ENCODE assay signal across 16 cellular contexts in genomic region chr14:84963518-84963917, GRCh38.
A peak's percentile ranks its signal among the peaks of the same experiment; 100 is the strongest.
DNase-seq lines count a peak whose midpoint lies in the region; ATAC-seq lines count a peak whose summit lies in the region.
"Had no signal": no experiment of that assay in that cellular context is flagged by ENCODE, and none has a peak within 500 bp of the region (broad histone marks: within the 10 kb centered on the region; RNA-seq: fewer than 3 reads in every experiment).

No MANE protein-coding gene starts in this region.

- no peaks in the 10 kb centered on the region for H3K4me1 Mint-ChIP-seq in stimulated activated effector memory CD8-positive, alpha-beta T cell treated with anti-CD3 and anti-CD28 coated beads, Interleukin-12 subunit alpha, Interleukin-12 subunit beta, amount 100 ng/mL, for 72 hours
- H3K4me1 Mint-ChIP-seq: B cell had no signal

- no peak overlapping the region for H3K9ac ChIP-seq in mesenchymal stem cell (ENCODE audit: low read length)
- H3K9ac ChIP-seq: BLaER1 treated with 17β-estradiol and CSF1 and Interleukin-3, amounts not matched to agents 10 nM and 100 nM had no signal

- H3K27me3 ChIP-seq in mesenchymal stem cell (ENCODE audit: control insufficient read depth in 1 of 2, insufficient read depth in 1 of 2, low read length in 2 of 2): no peaks in the 10 kb centered on the region
- H3K27me3 ChIP-seq: BLaER1 treated with 17β-estradiol and CSF1 and Interleukin-3, amounts not matched to agents 10 nM and 100 nM had no signal

- no peak overlapping the region for H3K18ac ChIP-seq in mesenchymal stem cell (ENCODE audit: low read depth in 1 of 2, low read length in 2 of 2)

- H3K36me3 ChIP-seq in mesenchymal stem cell (ENCODE audit: control insufficient read depth in 1 of 2, insufficient read depth in 2 of 2, low read depth in 1 of 2, low read length in 2 of 2): no peaks in the 10 kb centered on the region
- H3K36me3 ChIP-seq: BLaER1 treated with 17β-estradiol and CSF1 and Interleukin-3, amounts not matched to agents 10 nM and 100 nM had no signal

- H3K23ac ChIP-seq in mesenchymal stem cell (ENCODE audit: low read length in 2 of 2): no peak overlapping the region

- H2BK15ac ChIP-seq in mesenchymal stem cell (ENCODE audit: low read depth, poor library complexity, severe bottlenecking): no peak overlapping the region

- 92% methylated on average over 5 of the region's 5 CpGs for WGBS in mesenchymal stem cell

- no peak overlapping the region for H3K14ac ChIP-seq in mesenchymal stem cell (ENCODE audit: low read length in 2 of 2)

- H2BK5ac ChIP-seq in mesenchymal stem cell (ENCODE audit: low read depth, low read length, poor library complexity, severe bottlenecking): no peak overlapping the region

- H3K4ac ChIP-seq in mesenchymal stem cell (ENCODE audit: low read depth in 1 of 2, low read length in 2 of 2): no peak overlapping the region

- no peak overlapping the region for H3K4me3 Mint-ChIP-seq in stimulated activated effector memory CD8-positive, alpha-beta T cell treated with anti-CD3 and anti-CD28 coated beads, Interleukin-12 subunit alpha, Interleukin-12 subunit beta, amount 100 ng/mL, for 72 hours
- H3K4me3 Mint-ChIP-seq: B cell; CD8-positive, alpha-beta T cell; GM23338 had no signal

- no peaks in the 10 kb centered on the region for H3K4me1 ChIP-seq in mesenchymal stem cell (ENCODE audit: control insufficient read depth, insufficient read depth, low read depth, low read length)
- H3K4me1 ChIP-seq: BLaER1 treated with 17β-estradiol and CSF1 and Interleukin-3, amounts not matched to agents 10 nM and 100 nM had no signal

- no peak overlapping the region for H3K4me3 ChIP-seq in mesenchymal stem cell (ENCODE audit: insufficient read depth in 1 of 2, low read depth in 1 of 2, low read length in 2 of 2)
- H3K4me3 ChIP-seq: BLaER1 treated with 17β-estradiol and CSF1 and Interleukin-3, amounts not matched to agents 10 nM and 100 nM; GM23338 had no signal

- H4K91ac ChIP-seq in mesenchymal stem cell (ENCODE audit: low read length): no peak overlapping the region

- no peak overlapping the region for H2AK5ac ChIP-seq in mesenchymal stem cell (ENCODE audit: low read length, severe bottlenecking)

- peaks cover 17% of the 10 kb centered on the region for H3K9me3 Mint-ChIP-seq in stimulated activated effector memory CD8-positive, alpha-beta T cell treated with anti-CD3 and anti-CD28 coated beads, Interleukin-12 subunit alpha, Interleukin-12 subunit beta, amount 100 ng/mL, for 72 hours

- no peak overlapping the region for H3K27ac ChIP-seq in mesenchymal stem cell (ENCODE audit: low read length, poor library complexity, severe bottlenecking)
- H3K27ac ChIP-seq: BLaER1 treated with 17β-estradiol and CSF1 and Interleukin-3, amounts not matched to agents 10 nM and 100 nM had no signal

- H3K36me3 Mint-ChIP-seq in stimulated activated effector memory CD8-positive, alpha-beta T cell treated with anti-CD3 and anti-CD28 coated beads, Interleukin-12 subunit alpha, Interleukin-12 subunit beta, amount 100 ng/mL, for 72 hours: no peaks in the 10 kb centered on the region
- H3K36me3 Mint-ChIP-seq: CD8-positive, alpha-beta T cell had no signal

- no peak overlapping the region for H3K4me2 ChIP-seq in mesenchymal stem cell (ENCODE audit: low read length, poor library complexity, severe bottlenecking)
- H3K4me2 ChIP-seq: BLaER1 treated with 17β-estradiol and CSF1 and Interleukin-3, amounts not matched to agents 10 nM and 100 nM; GM23338 had no signal

- H2AFZ ChIP-seq in mesenchymal stem cell (ENCODE audit: low read depth, low read length): no peak overlapping the region
- H2AFZ ChIP-seq: GM23338 had no signal

- DNase-seq in DMS53 (lab: John Stamatoyannopoulos, UW) (peak; percentile 78), NCI-H146 (lab: John Stamatoyannopoulos, UW) (peak; percentile 67), dermis microvascular lymphatic vessel endothelial cell (ENCODE audit: low read depth in 2 of 2) (peak; percentile 48 to 96), lung microvascular endothelial cell (ENCODE audit: low read depth in 2 of 2) (peak; percentile 4 to 92), mesenchymal stem cell (no peak), AG08396 (ENCODE audit: low spot score) (no peak)
- no peak for DNase-seq in stimulated activated effector memory CD8-positive, alpha-beta T cell treated with anti-CD3 and anti-CD28 coated beads, Interleukin-12 subunit alpha, Interleukin-12 subunit beta, amount 100 ng/mL, for 72 hours (ENCODE audit: low spot score in 2 of 2)
- DNase-seq: 8988T; Calu3; CD8-positive, alpha-beta T cell; HCEC 1CT had no signal

- H3K9me3 ChIP-seq in mesenchymal stem cell (ENCODE audit: control insufficient read depth, low read length): no peaks in the 10 kb centered on the region
- H3K9me3 ChIP-seq: BLaER1 treated with 17β-estradiol and CSF1 and Interleukin-3, amounts not matched to agents 10 nM and 100 nM had no signal

- H2BK120ac ChIP-seq in mesenchymal stem cell (ENCODE audit: low read depth, low read length): no peak overlapping the region

- H3K79me1 ChIP-seq in mesenchymal stem cell (replicated peaks; ENCODE audit: low read length, poor library complexity, severe bottlenecking): no peaks in the 10 kb centered on the region

- no peak overlapping the region for H3K27ac Mint-ChIP-seq in stimulated activated effector memory CD8-positive, alpha-beta T cell treated with anti-CD3 and anti-CD28 coated beads, Interleukin-12 subunit alpha, Interleukin-12 subunit beta, amount 100 ng/mL, for 72 hours
- H3K27ac Mint-ChIP-seq: B cell; CD8-positive, alpha-beta T cell; GM23338 had no signal

- no peak overlapping the region for H2BK12ac ChIP-seq in mesenchymal stem cell (ENCODE audit: low read length in 2 of 2)

- no peak overlapping the region for H4K8ac ChIP-seq in mesenchymal stem cell (ENCODE audit: low read length)

- ATAC-seq in stimulated activated effector memory CD8-positive, alpha-beta T cell treated with anti-CD3 and anti-CD28 coated beads, Interleukin-12 subunit alpha, Interleukin-12 subunit beta, amount 100 ng/mL, for 72 hours: no peak
- no peak for ATAC-seq in GM18517 (IDR thresholded peaks at IDR 0.05; ENCODE audit: unreplicated experiment)
- ATAC-seq: CD8-positive, alpha-beta T cell; GM23338; HepG2 had no signal

Comparison
In these comparisons a context has a peak if more than half of its experiments do, and no peak if none do; other contexts are left out.
1. DNase-seq: peak in DMS53 (single experiment), NCI-H146 (single experiment), dermis microvascular lymphatic vessel endothelial cell (2 of 2) and lung microvascular endothelial cell (2 of 2); none in stimulated activated effector memory CD8-positive, alpha-beta T cell treated with anti-CD3 and anti-CD28 coated beads, Interleukin-12 subunit alpha, Interleukin-12 subunit beta, amount 100 ng/mL, for 72 hours (0 of 2), mesenchymal stem cell (single experiment) and AG08396 (single experiment).